In genomic region chr4:88672987-88673386, GRCh38 we compare ENCODE assay signal across 8 cellular contexts. TPM values are rescaled to one million over a fixed set of nuclear protein-coding genes. Genes with fewer than 3 reads are reported as not detected.
DNase-seq lines count a peak whose midpoint lies in the region; ATAC-seq, FAIRE-seq and TF ChIP-seq lines count a peak whose summit lies in the region.

No MANE protein-coding gene starts in this region.

- TF ChIP-seq CTCF in RWPE1 (conservative IDR thresholded peaks at IDR 0.05; ENCODE audit: low read depth) (peak; percentile 31), H1 (IDR thresholded peaks at IDR 0.05; ENCODE audit: control extremely low read depth in 1 of 3, insufficient read depth in 1 of 3, low read depth in 1 of 3, low read length in 3 of 3) (peak in 2 of 3 experiments; percentile 65 to 77; a peak in 3 of 4 replicates), osteocyte (IDR thresholded peaks at IDR 0.05) (peak; percentile 67)

- no peak overlapping the region for H3K9ac ChIP-seq in H1 (replicated peaks in 1 of 4; ENCODE audit: extremely low read depth in 1 of 4, low read depth in 3 of 4, low read length in 3 of 4)

- 42% methylated on average over 5 of the region's 5 CpGs; no CpG with 5 or more reads in 1 of the 2 experiments for WGBS in H1 (ENCODE audit: extremely low coverage in 1 of 2, insufficient coverage in 1 of 2, insufficient read length in 1 of 2, insufficient replicate concordance in 2 of 2, low coverage in 1 of 2, low lambda C conversion rate in 2 of 2, missing lambda C conversion rate in 1 of 2), 2 experiments

- no peak overlapping the region for H3K18ac ChIP-seq in H1 (ENCODE audit: extremely low read depth, low read length)

- H4K8ac ChIP-seq in H1 (ENCODE audit: extremely low read depth, insufficient read depth, low read length): no peak overlapping the region

- H4K5ac ChIP-seq in H1 (ENCODE audit: insufficient read length, low read depth, low read length): no peak overlapping the region

- peaks cover 15% of the 10 kb centered on the region for H3K36me3 Mint-ChIP-seq in osteocyte (ENCODE audit: unreplicated experiment)

- no peaks in the 10 kb centered on the region for H3K79me1 ChIP-seq in H1 (ENCODE audit: low read depth, low read length)

- H3K4me2 ChIP-seq in H1 (ENCODE audit: insufficient read depth in 1 of 2, low read depth in 2 of 2, low read length in 2 of 2): no peak overlapping the region

- no peak overlapping the region for H3K4ac ChIP-seq in H1 (replicated peaks; ENCODE audit: insufficient read length, low read depth, low read length)

- TF ChIP-seq RAD21 in H1 (IDR thresholded peaks at IDR 0.05 in 1 of 2, conservative IDR thresholded peaks at IDR 0.05 in 1 of 2; ENCODE audit: low read depth in 2 of 2, low read length in 2 of 2): peak; percentile 57 to 73

- H3K4me3 ChIP-seq in H1 (ENCODE audit: extremely low read depth in 1 of 4, insufficient read depth in 2 of 4, low read depth in 3 of 4, low read length in 4 of 4): no peak overlapping the region

- no peak overlapping the region for H3K27ac Mint-ChIP-seq in osteocyte (ENCODE audit: unreplicated experiment)

- H2BK15ac ChIP-seq in H1 (ENCODE audit: low read length): no peak overlapping the region

- H3K27me3 ChIP-seq in H1 (replicated peaks in 1 of 4; ENCODE audit: control insufficient read depth in 3 of 4, extremely low read depth in 1 of 4, insufficient read depth in 3 of 4, low read length in 3 of 4): peaks cover 0 to 1% (median 0%) of the 10 kb centered on the region in 4 experiments; a peak in 1 of 7 replicates

- H3K4me1 Mint-ChIP-seq in osteocyte (ENCODE audit: unreplicated experiment): peaks cover 4% of the 10 kb centered on the region

- no peaks in the 10 kb centered on the region for H3K23me2 ChIP-seq in H1 (ENCODE audit: low read depth, low read length)

- H2BK5ac ChIP-seq in H1 (ENCODE audit: low read depth, low read length): no peak overlapping the region

- TF ChIP-seq POLR2A in H1 (IDR thresholded peaks at IDR 0.05; ENCODE audit: control extremely low read depth in 1 of 2, low read depth in 2 of 2, low read length in 2 of 2): no peak

- H3K23ac ChIP-seq in H1 (ENCODE audit: insufficient read length): no peak overlapping the region

- no peak for DNase-seq in Right ventricle myocardium superior
- no peak for DNase-seq in Right ventricle myocardium inferior (ENCODE audit: missing footprints)
- DNase-seq in RWPE1 (ENCODE audit: low spot score): no peak
- peak; percentile 23 to 55 for DNase-seq in H1 (ENCODE audit: low read depth in 1 of 2, low spot score in 2 of 2)
- DNase-seq in osteocyte (ENCODE audit: extremely low spot score, unreplicated experiment): no peak
- no peak for DNase-seq in COLO668 (lab: John Stamatoyannopoulos, UW; ENCODE audit: unreplicated experiment)
- DNase-seq in mesenteric fat pad (ENCODE audit: low spot score): no peak

- no peaks in the 10 kb centered on the region for H3K27me3 Mint-ChIP-seq in osteocyte (ENCODE audit: unreplicated experiment)

- POLR2A ChIA-PET in RWPE1 (lab: Yijun Ruan, JAX; ENCODE audit: low non-redundant PET) (no interaction called here), H1 (lab: Charles Lee; ENCODE audit: partially characterized antibody) (no interaction called here)

- H3K9me3 ChIP-seq in H1 (ENCODE audit: insufficient read depth in 2 of 2, low read depth in 1 of 2, low read length in 1 of 2): no peaks in the 10 kb centered on the region

- CTCF ChIA-PET in RWPE1 (lab: Yijun Ruan, JAX) (interaction anchor here (0.6 to 1.3 kb wide), 5 partner anchors 14 to 224 kb away, joined by 3 to 5 read pairs (median 3); no protein-coding TSS in a partner anchor), H1 (lab: Charles Lee; ENCODE audit: partially characterized antibody) (interaction anchor here (0.6 to 3.6 kb wide), 35 partner anchors 9 to 1688 kb away, joined by 3 to 29 read pairs (median 3); partner anchors contain the start of gene NAP1L5)

- no peaks in the 10 kb centered on the region for H3K4me1 ChIP-seq in H1 (replicated peaks in 1 of 4; ENCODE audit: control insufficient read depth in 3 of 4, insufficient read depth in 4 of 4, low read length in 3 of 4)

- no peaks in the 10 kb centered on the region for H3K36me3 ChIP-seq in H1 (ENCODE audit: control insufficient read depth in 2 of 4, insufficient read depth in 4 of 4, low read length in 3 of 4)

- H2BK12ac ChIP-seq in H1 (ENCODE audit: low read depth, low read length): no peak overlapping the region

- no peak overlapping the region for H3K4me3 Mint-ChIP-seq in osteocyte (ENCODE audit: unreplicated experiment)

- peak; percentile 45 for FAIRE-seq in H1 (lab: Jason Lieb, UNC)

- H2AK5ac ChIP-seq in H1 (ENCODE audit: low read depth, low read length): no peak overlapping the region

- intact Hi-C loops in Right ventricle myocardium superior (cut with DNase I) (no loop called here), Right ventricle myocardium inferior (cut with DNase I) (no loop called here)

- H3K56ac ChIP-seq in H1 (replicated peaks; ENCODE audit: insufficient read length, low read depth, low read length): no peak overlapping the region

- H3K14ac ChIP-seq in H1 (ENCODE audit: insufficient read length): no peak overlapping the region

- no peaks in the 10 kb centered on the region for H4K20me1 ChIP-seq in H1 (replicated peaks in 1 of 2; ENCODE audit: control insufficient read depth in 1 of 2, insufficient read depth in 2 of 2, low read length in 2 of 2)

- ATAC-seq in Right ventricle myocardium superior (ENCODE audit: poor library complexity) (peak; percentile 70), Right ventricle myocardium inferior (no peak), HG02759 (IDR thresholded peaks at IDR 0.05; ENCODE audit: unreplicated experiment) (peak; percentile 78)

- H2BK120ac ChIP-seq in H1 (replicated peaks; ENCODE audit: low read depth, low read length): no peak overlapping the region

- H3K79me2 ChIP-seq in H1 (ENCODE audit: control insufficient read depth in 1 of 2, insufficient read depth in 2 of 2, low read length in 2 of 2): no peaks in the 10 kb centered on the region

- H3K27ac ChIP-seq in RWPE1 (no peak overlapping the region), H1 (ENCODE audit: low read depth, low read length) (no peak overlapping the region)

- no peak overlapping the region for H4K91ac ChIP-seq in H1 (replicated peaks; ENCODE audit: insufficient read length, low read length)

- H2AFZ ChIP-seq in H1 (ENCODE audit: low read length): peak overlapping the region; percentile 65; the same call in 1 of the 2 replicates

- TF ChIP-seq EP300 in H1 (IDR thresholded peaks at IDR 0.05; ENCODE audit: borderline replicate concordance in 1 of 2, low read depth in 2 of 2, low read length in 2 of 2): no peak

- H3K9me3 Mint-ChIP-seq in osteocyte (ENCODE audit: unreplicated experiment): no peaks in the 10 kb centered on the region

- no peak overlapping the region for H2BK20ac ChIP-seq in H1 (ENCODE audit: low read length)

TF ChIP-seq in H1, 55 proteins besides CTCF, POLR2A, EP300 and RAD21:
- TF ChIP-seq ASH2L (IDR thresholded peaks at IDR 0.05; ENCODE audit: low read length): no peak
- no peak for TF ChIP-seq SAP30 (IDR thresholded peaks at IDR 0.05; ENCODE audit: insufficient read depth, insufficient replicate concordance, low read length)
- no peak for TF ChIP-seq JUND (IDR thresholded peaks at IDR 0.05; ENCODE audit: low read length)
- no peak for TF ChIP-seq MAX (IDR thresholded peaks at IDR 0.05)

RNA-seq across cellular contexts. Expression of gene NAP1L5, which starts 24.6 kb away (rescaled TPM):
- total RNA-seq in Right ventricle myocardium superior (1.9 TPM), Right ventricle myocardium inferior (2.4 TPM), osteocyte (5.6 and 5.7 TPM in 2 replicates), mesenteric fat pad (6.5 TPM)
- 2.4 and 2.7 TPM in 2 replicates for total RNA-seq in H1 (2021; fragmentation: NEBNext Ultra II Directional; extraction: Animal tissue kit (Norgen Biotek cat#: 25700))
- 0.82 and 1.3 TPM in 2 replicates for polyA plus RNA-seq in H1 (2011; rRNA removed)
- 2.5 TPM for polyA plus RNA-seq in H1 (2011; cell fraction: cytosol; rRNA removed)
- polyA plus RNA-seq in H1 (2011; cell fraction: nucleus; rRNA removed): 0.40 TPM
- polyA plus RNA-seq in H1 (2012, experiment 1 of 2): 1.5 to 2.4 TPM (median 2.2 TPM) in 4 replicates
- polyA plus RNA-seq in H1 (2012, experiment 2 of 2): 0.30 TPM
- polyA plus RNA-seq in H1 (2013, experiment 1 of 2): 1.6 TPM
- 1.9 TPM for polyA plus RNA-seq in H1 (2013, experiment 2 of 2)
- 0.82 and 0.95 TPM in 2 replicates for polyA minus RNA-seq in H1 (2011; rRNA and poly(A)+ RNA removed)
- 0.59 TPM for polyA minus RNA-seq in H1 (2011; cell fraction: cytosol; rRNA and poly(A)+ RNA removed)
- 0.40 TPM for polyA minus RNA-seq in H1 (2011; cell fraction: nucleus; rRNA and poly(A)+ RNA removed)

Comparison
In these comparisons a context has a peak if more than half of its experiments do, and no peak if none do; other contexts are left out.
1. DNase-seq: peak in H1 (2 of 2); none in Right ventricle myocardium superior (single experiment), Right ventricle myocardium inferior (single experiment), RWPE1 (single experiment), osteocyte (single experiment), COLO668 (single experiment) and mesenteric fat pad (single experiment).
2. Peak in every context shown above with its lines, with median percentiles within 50 percentile points of each other: CTCF ChIP-seq.